Comparison of ENCODE assay signal across 27 cellular contexts in genomic region chr2:200286578-200286977, GRCh38.
"Had no signal": no experiment of that assay in that cellular context is flagged by ENCODE, and none has a peak within 500 bp of the region (broad histone marks: within the 10 kb centered on the region; RNA-seq: fewer than 3 reads in every experiment).

No MANE protein-coding gene starts in this region.

- FAIRE-seq: urothelium cell line had no signal

- H3K27ac ChIP-seq: stomach, suprapubic skin, testis, thoracic aorta, thyroid gland, tibial artery, tibial nerve, transverse colon, upper lobe of left lung, upper lobe of right lung, uterus, vagina had no signal

- H3K4me1 ChIP-seq: stomach, suprapubic skin, testis, thyroid gland, tibial artery, tibial nerve, transverse colon, upper lobe of left lung, upper lobe of right lung, uterus, vagina had no signal

- H3K27me3 ChIP-seq: stomach, suprapubic skin, testis, thyroid gland, tibial artery, tibial nerve, transverse colon, upper lobe of left lung, upper lobe of right lung, uterus, vagina had no signal

- DNase-seq: stimulated activated CD4-positive, alpha-beta T cell treated with anti-CD3 and anti-CD28 coated beads, Interleukin-2, amount 100 ng/mL, for 48 hours; stimulated activated CD4-positive, alpha-beta T cell treated with anti-CD3 and anti-CD28 coated beads, Interleukin-4, amount 100 ng/mL, for 1 hour; stimulated activated CD4-positive, alpha-beta T cell treated with anti-CD3 and anti-CD28 coated beads, Interleukin-4, amount 100 ng/mL, for 24 hours; stimulated activated CD4-positive, alpha-beta T cell treated with anti-CD3 and anti-CD28 coated beads, Interleukin-4, amount 100 ng/mL, for 4 hours; stimulated activated CD8-positive, alpha-beta memory T cell treated with anti-CD3 and anti-CD28 coated beads, Interleukin-4, amount 100 ng/mL, for 48 hours; stimulated activated naive B cell treated with anti-CD40 and anti-IgM and Interleukin-4, amounts not matched to agents 10 μg/mL and 1 μg/mL and 100 μg/mL, for 72 hours; stimulated activated naive CD4-positive, alpha-beta T cell; stimulated activated naive CD4-positive, alpha-beta T cell treated with Interleukin-2 at 50 U/mL for 16 hours; stimulated activated naive CD8-positive, alpha-beta T cell treated with anti-CD3 and anti-CD28 coated beads, Interleukin-15, amount 100 ng/mL, for 72 hours; stimulated activated naive CD8-positive, alpha-beta T cell treated with anti-CD3 and anti-CD28 coated beads, Interleukin-15, Interleukin-2, amounts not matched to agents 100 U/mL and 50 U/mL, for 24 hours; stomach; substantia nigra; testis; thyroid gland; tibial artery; transverse colon; trophoblast cell; upper lobe of left lung; upper lobe of right lung; uterus had no signal

- H3K36me3 ChIP-seq: stomach, suprapubic skin, thoracic aorta, thyroid gland, tibial artery, tibial nerve, transverse colon, upper lobe of left lung, upper lobe of right lung, uterus, vagina had no signal

- ATAC-seq: stimulated activated effector memory CD8-positive, alpha-beta T cell treated with anti-CD3 and anti-CD28 coated beads, Interleukin-12 subunit alpha, Interleukin-12 subunit beta, amount 100 ng/mL, for 72 hours; stimulated activated memory B cell treated with anti-CD40 and anti-IgM and Interleukin-4, amounts not matched to agents 10 μg/mL and 1 μg/mL and 100 μg/mL, for 72 hours; stimulated activated naive B cell treated with anti-CD40 and anti-IgM and Interleukin-4, amounts not matched to agents 10 μg/mL and 1 μg/mL and 100 μg/mL, for 72 hours; stimulated activated naive CD8-positive, alpha-beta T cell treated with anti-CD3 and anti-CD28 coated beads, Interleukin-15, amount 100 ng/mL, for 72 hours; stimulated activated naive CD8-positive, alpha-beta T cell treated with anti-CD3 and anti-CD28 coated beads, Interleukin-15, Interleukin-2, amounts not matched to agents 100 U/mL and 50 U/mL, for 24 hours; upper lobe of right lung had no signal

- H3K9me3 ChIP-seq: stomach, suprapubic skin, testis, thoracic aorta, thyroid gland, tibial artery, tibial nerve, transverse colon, upper lobe of left lung, upper lobe of right lung, uterus, vagina had no signal

- H3K4me3 ChIP-seq: stomach, suprapubic skin, testis, thoracic aorta, thyroid gland, tibial artery, tibial nerve, transverse colon, upper lobe of left lung, upper lobe of right lung, uterus, vagina had no signal
